ENCODE assay signal across 8 cellular contexts in the genomic region with DNA sequence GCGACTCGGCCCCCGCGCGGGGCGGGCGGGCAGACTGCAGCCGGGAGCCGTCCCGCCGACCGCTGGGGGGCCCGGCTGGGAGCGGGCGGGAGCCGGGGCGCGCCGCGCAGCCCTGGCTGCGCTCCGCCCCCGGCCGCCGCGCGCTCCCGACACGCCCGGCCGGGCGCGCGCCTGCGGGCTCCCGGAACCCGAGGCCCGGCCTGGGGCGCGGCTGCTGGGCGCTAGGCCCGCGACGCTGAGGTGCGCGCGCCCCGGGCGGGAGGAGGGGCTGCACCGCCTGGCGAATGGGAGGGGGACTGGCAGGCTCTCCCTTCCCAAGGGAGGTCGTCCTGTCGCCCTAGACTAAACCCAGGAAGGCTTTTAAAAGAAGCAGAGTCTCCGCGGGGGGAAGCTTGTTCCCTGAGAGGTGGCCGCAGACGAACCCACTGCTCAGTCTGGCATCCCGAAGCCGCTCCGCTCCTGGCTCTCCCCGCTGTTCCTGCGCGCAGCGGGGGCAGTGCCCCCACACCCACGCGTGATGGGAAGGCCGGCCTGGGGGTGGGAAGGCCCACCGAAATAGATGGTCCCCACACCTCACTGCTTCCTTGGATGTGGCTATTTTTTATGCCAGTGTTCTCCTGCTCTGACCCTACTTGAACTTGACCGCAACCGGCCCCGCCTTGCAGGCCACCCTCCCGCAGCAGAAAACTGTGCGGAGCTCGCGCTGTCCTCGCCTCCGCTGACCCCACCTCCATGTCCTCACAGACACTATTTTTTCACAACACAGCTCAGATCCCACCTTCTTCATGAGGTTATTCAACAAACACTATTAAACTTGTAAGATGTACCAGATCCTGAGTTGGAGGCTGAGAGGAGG. TPM values are rescaled to one million over a fixed set of nuclear protein-coding genes. Genes with fewer than 3 reads are reported as not detected.
DNase-seq lines count a peak whose midpoint lies in the region; ATAC-seq and TF ChIP-seq lines count a peak whose summit lies in the region.

A gene with protein sequence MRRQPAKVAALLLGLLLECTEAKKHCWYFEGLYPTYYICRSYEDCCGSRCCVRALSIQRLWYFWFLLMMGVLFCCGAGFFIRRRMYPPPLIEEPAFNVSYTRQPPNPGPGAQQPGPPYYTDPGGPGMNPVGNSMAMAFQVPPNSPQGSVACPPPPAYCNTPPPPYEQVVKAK (minus strand): TSS at position 125 of the 856 bp plus-strand sequence. CDS start 178 bp downstream, outside the sequence.

- ATAC-seq in GM18907 (IDR thresholded peaks at IDR 0.05; ENCODE audit: unreplicated experiment) (peak; percentile 53), HG03097 (IDR thresholded peaks at IDR 0.05; ENCODE audit: low FRiP score, unreplicated experiment) (peak; percentile 45), left lung (peak; percentile 88)

- H3K4me3 ChIP-seq in dorsolateral prefrontal cortex (peak within 1 kb of the TSS; percentile 70 to 95 (median 87)), left lung (peak within 1 kb of the TSS; percentile 89 to 96)

- H3K27ac ChIP-seq in dorsolateral prefrontal cortex (peak within 1 kb of the TSS; percentile 45 to 94 (median 86)), left lung (peak within 1 kb of the TSS; percentile 85 to 95)

- peaks cover 0 to 52% of the 10 kb centered on the region in 2 donors for H3K4me1 ChIP-seq in left lung

- DNase-seq in AG08395 (ENCODE audit: low spot score) (peak; percentile 92), NCI-H446 (lab: John Stamatoyannopoulos, UW) (peak; percentile 47 to 87), dorsolateral prefrontal cortex (peak in 4 of 10 donors; percentile 35 to 74 (median 61)), left lung (peak; percentile 55 to 92)
- peak; percentile 28 to 29 for DNase-seq in activated CD4-positive, alpha-beta T cell treated with anti-CD3 and anti-CD28 coated beads, Interleukin-2, amount 50 U/mL, for 4 hours
- peak; percentile 43 to 61 for DNase-seq in stimulated activated CD4-positive, alpha-beta T cell treated with anti-CD3 and anti-CD28 coated beads, Interleukin-2, amount 100 ng/mL, for 48 hours

- intact Hi-C loops in dorsolateral prefrontal cortex (cut with DNase I) (loop anchor here (2.0 to 10.0 kb wide), 5 partner anchors 40 to 482 kb away; partner anchors contain the start of genes CCT6A (in 1 of the 2) and PSPH (in 1 of the 2)), left lung (cut with DNase I) (no loop called here)

- H3K9me3 ChIP-seq in left lung: no peaks in the 10 kb centered on the region

- no peaks in the 10 kb centered on the region for H3K36me3 ChIP-seq in left lung

- H3K27me3 ChIP-seq in dorsolateral prefrontal cortex: no peaks in the 10 kb centered on the region
- H3K27me3 ChIP-seq in left lung: no peaks in the 10 kb centered on the region

- TF ChIP-seq CTCF in dorsolateral prefrontal cortex (IDR thresholded peaks at IDR 0.05 in 54 of 56, conservative IDR thresholded peaks at IDR 0.05 in 2 of 56; ENCODE audit: low read depth in 1 of 56, partially characterized antibody in 56 of 56) (peak in 1 of 56 donors; percentile 7), left lung (IDR thresholded peaks at IDR 0.05) (no peak)

RNA-seq across cellular contexts. Expression of the gene that starts here (rescaled TPM):
- total RNA-seq in dorsolateral prefrontal cortex: 10 to 100 TPM; 43.2 to 95.6 (median 64.3) TPM
- 10 to 100 TPM; 49.3 to 68.5 TPM for total RNA-seq in left lung

Comparison
In these comparisons a context has a peak if more than half of its experiments do, and no peak if none do; other contexts are left out.
1. intact Hi-C loops: an anchor here in dorsolateral prefrontal cortex (2.0 to 10.0 kb wide); none called in left lung.